Comparison of ENCODE assay signal across 11 cellular contexts in the genomic region with DNA sequence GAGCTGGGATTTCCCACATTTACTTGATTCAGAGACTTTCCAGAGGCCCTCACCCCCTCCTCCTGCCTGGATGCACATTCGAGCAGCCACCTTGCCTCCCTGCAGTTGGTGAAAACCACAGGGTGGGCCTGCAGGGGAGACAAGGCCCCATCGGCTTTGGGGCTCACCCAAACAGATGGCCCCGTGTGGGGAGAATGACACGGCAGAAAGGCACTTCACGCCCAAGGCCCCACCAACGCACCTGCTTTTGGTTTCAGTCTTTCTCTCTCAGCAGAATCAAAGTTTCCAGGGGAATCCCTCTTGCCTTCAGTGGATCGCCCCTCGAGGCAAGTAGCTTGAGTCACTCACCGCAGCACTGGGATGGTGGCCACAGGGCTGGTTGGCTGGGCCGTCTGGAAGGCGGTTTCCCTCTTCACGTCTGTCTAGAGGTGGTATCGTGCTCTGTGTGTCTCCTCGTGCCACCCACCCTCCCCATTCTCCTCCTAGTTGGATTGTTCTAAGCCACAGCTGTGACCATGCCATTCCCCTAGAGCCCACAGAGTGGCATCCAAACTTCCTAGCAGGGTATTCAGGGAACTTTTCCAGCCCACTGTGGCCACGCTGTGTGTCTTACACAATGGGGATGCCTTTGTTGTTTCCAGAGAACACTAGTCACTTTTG. TPM values are rescaled to one million over a fixed set of nuclear protein-coding genes. Genes with fewer than 3 reads are reported as not detected.
DNase-seq lines count a peak whose midpoint lies in the region; ATAC-seq, FAIRE-seq and TF ChIP-seq lines count a peak whose summit lies in the region.
"Had no signal": no experiment of that assay in that cellular context is flagged by ENCODE, and none has a peak within 500 bp of the region (broad histone marks: within the 10 kb centered on the region; RNA-seq: fewer than 3 reads in every experiment).

No MANE protein-coding gene starts in this region.

- TF ChIP-seq EP300 in HepG2 (IDR thresholded peaks at IDR 0.05; ENCODE audit: low read depth in 2 of 2, low read length in 2 of 2): no peak
- no peak for TF ChIP-seq EP300 in HepG2 (CRISPR knock-in tag; IDR thresholded peaks at IDR 0.05; ENCODE audit: borderline replicate concordance)
- no peak for TF ChIP-seq EP300 in suprapubic skin (IDR thresholded peaks at IDR 0.05)

- no peak for TF ChIP-seq CTCF in HepG2 (CRISPR knock-in tag; IDR thresholded peaks at IDR 0.05)
- no peak for TF ChIP-seq CTCF in suprapubic skin (IDR thresholded peaks at IDR 0.05)

- no peak for TF ChIP-seq RAD21 in HepG2 (CRISPR knock-in tag; IDR thresholded peaks at IDR 0.05)

- peak overlapping the region; percentile 91 for H3K27ac Mint-ChIP-seq in activated CD8-positive, alpha-beta memory T cell treated with anti-CD3 and anti-CD28 coated beads, Interleukin-2, amount 10 ng/mL, durations not matched to agents 7 days and 5 days

- in situ Hi-C loops in HepG2 (cut with HindIII; ENCODE audit: extremely low pct_ligation_motif_present, low pct_unique_long_range_greater_than_20kb): loop anchor here (25.0 kb wide), 1 partner anchor 758 kb away; no protein-coding TSS in a partner anchor

- 61% methylated on average over 10 of the region's 15 CpGs for WGBS in HepG2 (ENCODE audit: low lambda C conversion rate)
- WGBS in suprapubic skin: 39% methylated on average over 7 of the region's 15 CpGs

- H3K4me2 ChIP-seq in HepG2 (ENCODE audit: low read depth, low read length): no peak overlapping the region
- H3K4me2 ChIP-seq: A549 had no signal

- H3K4me3 Mint-ChIP-seq in activated CD8-positive, alpha-beta memory T cell treated with anti-CD3 and anti-CD28 coated beads, Interleukin-2, amount 10 ng/mL, durations not matched to agents 7 days and 5 days: peak overlapping the region; percentile 65

- H3K27me3 Mint-ChIP-seq in activated CD8-positive, alpha-beta memory T cell treated with anti-CD3 and anti-CD28 coated beads, Interleukin-2, amount 10 ng/mL, durations not matched to agents 7 days and 5 days: no peaks in the 10 kb centered on the region

- H3K27me3 ChIP-seq in HepG2 (ENCODE audit: control insufficient read depth in 1 of 2, insufficient read depth in 2 of 2, low read length in 2 of 2): peaks cover 0 to 3% of the 10 kb centered on the region in 2 experiments; a peak in 1 of 5 replicates
- H3K27me3 ChIP-seq in suprapubic skin: no peaks in the 10 kb centered on the region
- H3K27me3 ChIP-seq: breast epithelium had no signal

- H3K4me1 Mint-ChIP-seq in activated CD8-positive, alpha-beta memory T cell treated with anti-CD3 and anti-CD28 coated beads, Interleukin-2, amount 10 ng/mL, durations not matched to agents 7 days and 5 days: peaks cover 48% of the 10 kb centered on the region

- TF ChIP-seq POLR2A in HepG2 (IDR thresholded peaks at IDR 0.05; ENCODE audit: insufficient read depth in 1 of 2, low read depth in 2 of 2, low read length in 2 of 2) (no peak), suprapubic skin (IDR thresholded peaks at IDR 0.05) (no peak)

- peak; percentile 86 for ATAC-seq in GM19397 (IDR thresholded peaks at IDR 0.05; ENCODE audit: unreplicated experiment)
- ATAC-seq in HG03442 (IDR thresholded peaks at IDR 0.05; ENCODE audit: unreplicated experiment): peak; percentile 82
- peak; percentile 89 for ATAC-seq in activated CD8-positive, alpha-beta memory T cell treated with anti-CD3 and anti-CD28 coated beads, Interleukin-2, amount 10 ng/mL, durations not matched to agents 7 days and 5 days
- peak; percentile 48 for ATAC-seq in HepG2

- peak; percentile 74 for DNase-seq in A172 (ENCODE audit: low spot score)
- DNase-seq in activated CD8-positive, alpha-beta memory T cell treated with anti-CD3 and anti-CD28 coated beads, Interleukin-2, amount 10 ng/mL, durations not matched to agents 7 days and 5 days: peak; percentile 92
- DNase-seq in HepG2 (ENCODE audit: low spot score): no peak
- peak; percentile 16 for DNase-seq in urothelium cell line (ENCODE audit: low spot score)
- DNase-seq in 8988T: no peak
- no peak for DNase-seq in suprapubic skin (ENCODE audit: low spot score in 2 of 2)

- H3K4me3 ChIP-seq in HepG2 (replicated peaks in 1 of 3; ENCODE audit: insufficient read depth in 1 of 3, low read depth in 2 of 3, low read length in 3 of 3): no peak overlapping the region
- no peak overlapping the region for H3K4me3 ChIP-seq in suprapubic skin
- H3K4me3 ChIP-seq: A549, skin epidermis had no signal

- FAIRE-seq in HepG2 (lab: Jason Lieb, UNC) (no peak), urothelium cell line (lab: Jason Lieb, UNC) (no peak)
- FAIRE-seq: A549 had no signal

- BruUV-seq in HepG2 (replicated peaks; lab: Mats Ljungman, UMichigan): no TSS peak

- no peaks in the 10 kb centered on the region for H4K20me1 ChIP-seq in HepG2 (ENCODE audit: insufficient read depth, low read length)

- no peaks in the 10 kb centered on the region for H3K36me3 Mint-ChIP-seq in activated CD8-positive, alpha-beta memory T cell treated with anti-CD3 and anti-CD28 coated beads, Interleukin-2, amount 10 ng/mL, durations not matched to agents 7 days and 5 days

- H3K9me3 Mint-ChIP-seq in activated CD8-positive, alpha-beta memory T cell treated with anti-CD3 and anti-CD28 coated beads, Interleukin-2, amount 10 ng/mL, durations not matched to agents 7 days and 5 days (ENCODE audit: low read depth): no peaks in the 10 kb centered on the region

- H2AFZ ChIP-seq in HepG2 (ENCODE audit: low read length): no peak overlapping the region

- H3K79me2 ChIP-seq in HepG2 (ENCODE audit: insufficient read depth, low read length): no peaks in the 10 kb centered on the region

- CTCF ChIA-PET in activated CD8-positive, alpha-beta memory T cell treated with anti-CD3 and anti-CD28 coated beads, Interleukin-2, amount 10 ng/mL, durations not matched to agents 7 days and 5 days (lab: Charles Lee): interaction anchor here (0.8 to 1.6 kb wide), 6 partner anchors 11 to 541 kb away, joined by 3 to 6 read pairs (median 4); no protein-coding TSS in a partner anchor
- CTCF ChIA-PET in HepG2 (lab: Yijun Ruan, JAX; ENCODE audit: low intra/inter-chr PET ratio, low total read pairs): no interaction called here

- H3K4me1 ChIP-seq in HepG2 (ENCODE audit: insufficient read depth, low read length) (no peaks in the 10 kb centered on the region), suprapubic skin (no peaks in the 10 kb centered on the region)
- H3K4me1 ChIP-seq: A549, breast epithelium had no signal

- intact Hi-C loops in HepG2 (cut with micrococcal nuclease; ENCODE audit: unreplicated experiment): no loop called here

- H3K9ac ChIP-seq in HepG2 (ENCODE audit: insufficient read depth, low read depth, low read length): no peak overlapping the region

- H3K36me3 ChIP-seq in HepG2 (replicated peaks in 1 of 2; ENCODE audit: control insufficient read depth in 1 of 2, insufficient read depth in 2 of 2, low read length in 2 of 2): no peaks in the 10 kb centered on the region
- no peaks in the 10 kb centered on the region for H3K36me3 ChIP-seq in suprapubic skin
- H3K36me3 ChIP-seq: breast epithelium had no signal

- POLR2A ChIA-PET in HepG2 (lab: Yijun Ruan, JAX): no interaction called here

- no peak overlapping the region for H3K27ac ChIP-seq in HepG2 (ENCODE audit: extremely low read length, insufficient read depth, low read length)
- no peak overlapping the region for H3K27ac ChIP-seq in suprapubic skin
- H3K27ac ChIP-seq: A549, breast epithelium had no signal

- H3K9me3 ChIP-seq in HepG2 (ENCODE audit: low read length) (no peaks in the 10 kb centered on the region), suprapubic skin (no peaks in the 10 kb centered on the region)
- H3K9me3 ChIP-seq: A549, breast epithelium had no signal

RNA-seq across cellular contexts. Expression of a gene that starts 31.8 kb away (rescaled TPM):
- 180 and 223 TPM in 2 replicates for total RNA-seq in A172 (2014; rRNA removed; shearing (Covaris generic))
- total RNA-seq in activated CD8-positive, alpha-beta memory T cell treated with anti-CD3 and anti-CD28 coated beads, Interleukin-2, amount 10 ng/mL, durations not matched to agents 7 days and 5 days: 100 to 1,000 TPM; 101 to 154 TPM
- 368 and 479 TPM in 2 replicates for total RNA-seq in HepG2 (2016; rRNA removed; fragmentation: Illumina TruSeq; extraction: Trizol)
- 129 and 141 TPM in 2 replicates for total RNA-seq in HepG2 (2016; cell fraction: cytosol; rRNA removed; fragmentation: Illumina TruSeq; extraction: Trizol; ENCODE audit: low read depth)
- total RNA-seq in HepG2 (2016; cell fraction: insoluble cytoplasmic fraction; rRNA removed; fragmentation: Illumina TruSeq; extraction: Trizol): 367 and 512 TPM in 2 replicates
- total RNA-seq in HepG2 (2016; cell fraction: membrane; rRNA removed; fragmentation: Illumina TruSeq; extraction: Trizol): 169 and 170 TPM in 2 replicates
- 168 and 172 TPM in 2 replicates for total RNA-seq in HepG2 (2016; cell fraction: nucleus; rRNA removed; fragmentation: Illumina TruSeq; extraction: Trizol)
- 181 and 191 TPM in 2 replicates for polyA plus RNA-seq in HepG2 (2011; rRNA removed)
- 239 and 297 TPM in 2 replicates for polyA plus RNA-seq in HepG2 (2011; cell fraction: cytosol; rRNA removed)
- polyA plus RNA-seq in HepG2 (2011; cell fraction: nucleus; rRNA removed): 67.2 TPM in 2 replicates
- polyA plus RNA-seq in HepG2 (2012): 182 and 211 TPM in 2 replicates
- polyA plus RNA-seq in HepG2 (2016; cell fraction: cytosol; fragmentation: Illumina TruSeq; extraction: Trizol; ENCODE audit: low read depth): 147 and 170 TPM in 2 replicates
- 551 and 632 TPM in 2 replicates for polyA plus RNA-seq in HepG2 (2016; cell fraction: insoluble cytoplasmic fraction; fragmentation: Illumina TruSeq; extraction: Trizol; ENCODE audit: low read depth)
- 177 and 191 TPM in 2 replicates for polyA plus RNA-seq in HepG2 (2016; cell fraction: membrane; fragmentation: Illumina TruSeq; extraction: Trizol; ENCODE audit: low read depth)
- polyA plus RNA-seq in HepG2 (2016; cell fraction: nucleus; fragmentation: Illumina TruSeq; extraction: Trizol; ENCODE audit: insufficient read depth, low read depth): 294 and 304 TPM in 2 replicates
- polyA minus RNA-seq in HepG2 (2011; rRNA and poly(A)+ RNA removed; ENCODE audit: low replicate concordance): 44.6 and 51.8 TPM in 2 replicates
- 25.1 and 28.1 TPM in 2 replicates for polyA minus RNA-seq in HepG2 (2011; cell fraction: cytosol; rRNA and poly(A)+ RNA removed)
- 58.8 and 62.8 TPM in 2 replicates for polyA minus RNA-seq in HepG2 (2011; cell fraction: nucleus; rRNA and poly(A)+ RNA removed)
- 100 to 1,000 TPM in 1 of 4 donors, 10 to 100 TPM in 3; 66.5 to 134 (median 84.9) TPM for total RNA-seq in suprapubic skin

RNA-seq across cellular contexts. Expression of a gene that starts 32.2 kb away (rescaled TPM):
- total RNA-seq in A172 (2014; rRNA removed; shearing (Covaris generic)): 67.8 and 69.5 TPM in 2 replicates
- total RNA-seq in activated CD8-positive, alpha-beta memory T cell treated with anti-CD3 and anti-CD28 coated beads, Interleukin-2, amount 10 ng/mL, durations not matched to agents 7 days and 5 days: 10 to 100 TPM; 20.2 to 35.4 TPM
- total RNA-seq in HepG2 (2016; rRNA removed; fragmentation: Illumina TruSeq; extraction: Trizol): 29.2 and 46.2 TPM in 2 replicates
- 6.4 and 6.9 TPM in 2 replicates for total RNA-seq in HepG2 (2016; cell fraction: cytosol; rRNA removed; fragmentation: Illumina TruSeq; extraction: Trizol; ENCODE audit: low read depth)
- total RNA-seq in HepG2 (2016; cell fraction: insoluble cytoplasmic fraction; rRNA removed; fragmentation: Illumina TruSeq; extraction: Trizol): 28.0 and 48.2 TPM in 2 replicates
- 16.8 and 17.5 TPM in 2 replicates for total RNA-seq in HepG2 (2016; cell fraction: membrane; rRNA removed; fragmentation: Illumina TruSeq; extraction: Trizol)
- 41.5 and 45.3 TPM in 2 replicates for total RNA-seq in HepG2 (2016; cell fraction: nucleus; rRNA removed; fragmentation: Illumina TruSeq; extraction: Trizol)
- 49.0 and 53.0 TPM in 2 replicates for polyA plus RNA-seq in HepG2 (2011; rRNA removed)
- polyA plus RNA-seq in HepG2 (2011; cell fraction: cytosol; rRNA removed): 35.5 and 46.0 TPM in 2 replicates
- polyA plus RNA-seq in HepG2 (2011; cell fraction: nucleus; rRNA removed): 30.4 and 38.4 TPM in 2 replicates
- polyA plus RNA-seq in HepG2 (2012): 38.0 and 38.4 TPM in 2 replicates
- 5.3 TPM in 2 replicates for polyA plus RNA-seq in HepG2 (2016; cell fraction: cytosol; fragmentation: Illumina TruSeq; extraction: Trizol; ENCODE audit: low read depth)
- 35.8 and 36.9 TPM in 2 replicates for polyA plus RNA-seq in HepG2 (2016; cell fraction: insoluble cytoplasmic fraction; fragmentation: Illumina TruSeq; extraction: Trizol; ENCODE audit: low read depth)
- polyA plus RNA-seq in HepG2 (2016; cell fraction: membrane; fragmentation: Illumina TruSeq; extraction: Trizol; ENCODE audit: low read depth): 14.4 and 14.5 TPM in 2 replicates
- polyA plus RNA-seq in HepG2 (2016; cell fraction: nucleus; fragmentation: Illumina TruSeq; extraction: Trizol; ENCODE audit: insufficient read depth, low read depth): 70.1 and 79.7 TPM in 2 replicates
- polyA minus RNA-seq in HepG2 (2011; rRNA and poly(A)+ RNA removed; ENCODE audit: low replicate concordance): 29.6 and 56.1 TPM in 2 replicates
- polyA minus RNA-seq in HepG2 (2011; cell fraction: cytosol; rRNA and poly(A)+ RNA removed): 20.9 and 26.8 TPM in 2 replicates
- polyA minus RNA-seq in HepG2 (2011; cell fraction: nucleus; rRNA and poly(A)+ RNA removed): 54.7 and 63.2 TPM in 2 replicates
- 10 to 100 TPM; 26.4 to 33.0 (median 31.5) TPM for total RNA-seq in suprapubic skin

Comparison
In these comparisons a context has a peak if more than half of its experiments do, and no peak if none do; other contexts are left out.
1. DNase-seq: peak in A172 (single experiment), activated CD8-positive, alpha-beta memory T cell treated with anti-CD3 and anti-CD28 coated beads, Interleukin-2, amount 10 ng/mL, durations not matched to agents 7 days and 5 days (single experiment) and urothelium cell line (single experiment); none in HepG2 (single experiment), 8988T (single experiment) and suprapubic skin (0 of 2).
2. Peak in every context shown above with its lines, with median percentiles within 50 percentile points of each other: ATAC-seq.